In the genomic region with DNA sequence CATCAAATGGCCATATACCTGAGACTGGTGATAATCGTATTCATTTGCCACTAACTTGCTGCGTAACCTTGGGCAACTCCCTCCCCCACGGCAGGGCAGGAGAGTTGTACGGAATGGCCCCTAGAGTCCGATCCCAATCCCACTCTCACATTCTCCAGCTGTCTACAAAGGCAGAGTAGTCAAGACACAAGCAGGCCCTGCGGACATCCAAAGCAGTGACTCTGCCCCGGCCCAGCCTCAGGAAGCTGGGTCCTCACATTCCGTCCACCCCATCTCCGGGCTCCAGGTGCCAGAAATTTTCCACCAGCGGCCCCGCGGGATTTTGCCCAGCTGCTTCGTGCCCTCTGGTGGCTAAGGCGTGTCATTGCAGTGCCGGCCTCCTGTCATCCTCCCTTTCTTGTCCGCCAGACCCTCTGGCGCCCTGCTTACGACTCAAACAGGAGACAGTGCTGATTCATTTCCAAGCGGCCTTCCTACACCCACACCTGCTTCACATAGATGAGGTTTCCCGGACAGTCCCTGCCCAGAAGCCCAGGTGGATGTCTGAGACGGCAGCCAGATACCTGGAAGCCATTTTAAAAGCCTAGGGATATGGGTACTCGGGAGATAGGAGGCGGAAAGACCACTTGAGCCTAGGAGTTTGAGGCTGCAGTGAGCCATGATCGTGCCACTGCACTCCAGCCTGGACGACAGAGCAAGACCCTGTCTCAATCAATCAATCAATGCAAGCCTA, we compare ENCODE assay signal across 8 cellular contexts. TPM values are rescaled to one million over a fixed set of nuclear protein-coding genes. Genes with fewer than 3 reads are reported as not detected.
A peak's percentile ranks its signal among the peaks of the same experiment; 100 is the strongest.
DNase-seq lines count a peak whose midpoint lies in the region; ATAC-seq and TF ChIP-seq lines count a peak whose summit lies in the region.

No MANE protein-coding gene starts in this region.

- no peak overlapping the region for H3K27ac ChIP-seq in A673 (ENCODE audit: low read depth, low read length, poor library complexity, severe bottlenecking)

- CTCF ChIA-PET in A673 (lab: Charles Lee), result interaction anchor here (0.7 to 1.7 kb wide), 8 partner anchors 24 to 409 kb away, joined by 3 to 14 read pairs (median 4); partner anchors contain the start of gene S100A6

- peaks cover 26% of the 10 kb centered on the region for H3K4me1 ChIP-seq in A673 (ENCODE audit: insufficient read depth, low read length, poor library complexity, severe bottlenecking)

- H3K27me3 ChIP-seq in A673 (replicated peaks; ENCODE audit: insufficient read depth, low read depth, low read length, poor library complexity), result no peaks in the 10 kb centered on the region
- H3K27me3 ChIP-seq in kidney epithelial cell (ENCODE audit: control insufficient read depth, insufficient read depth, low read length), result no peaks in the 10 kb centered on the region

- H3K9me3 ChIP-seq in A673 (ENCODE audit: low read depth, low read length, poor library complexity, severe bottlenecking), result no peaks in the 10 kb centered on the region

- H3K36me3 ChIP-seq in A673 (ENCODE audit: insufficient read depth, low read length, poor library complexity, severe bottlenecking) (no peaks in the 10 kb centered on the region), kidney epithelial cell (ENCODE audit: control insufficient read depth, insufficient read depth, low read length) (no peaks in the 10 kb centered on the region)

- ATAC-seq in HG02642 (IDR thresholded peaks at IDR 0.05; ENCODE audit: poor library complexity, unreplicated experiment), result no peak

- TF ChIP-seq CTCF in A673 (conservative IDR thresholded peaks at IDR 0.05; ENCODE audit: low read depth, low read length) (peak; percentile 98), kidney epithelial cell (IDR thresholded peaks at IDR 0.05; ENCODE audit: insufficient read depth, low read length, poor library complexity, severe bottlenecking) (peak; percentile 98)

- DNase-seq in A673 (ENCODE audit: low spot score), result peak; percentile 91
- DNase-seq in GOT3 (lab: John Stamatoyannopoulos, UW), result peak; percentile 61
- DNase-seq in NCI-H345 (lab: John Stamatoyannopoulos, UW), result peak; percentile 96
- peak; percentile 84 for DNase-seq in activated CD4-positive, CD25-positive, alpha-beta regulatory T cell treated with anti-CD3 and anti-CD28 coated beads, Interleukin-2, amount 50 U/mL, for 72 hours
- peak; percentile 91 for DNase-seq in cerebellar cortex (ENCODE audit: low spot score)
- peak; percentile 76 for DNase-seq in kidney epithelial cell (ENCODE audit: low read depth)
- peak; percentile 61 to 68 for DNase-seq in stimulated activated CD4-positive, alpha-beta T cell treated with anti-CD3 and anti-CD28 coated beads, Interleukin-15, amount 100 ng/mL, for 1 hour (ENCODE audit: low read depth in 1 of 2, low spot score in 1 of 2)

- no peak overlapping the region for H3K4me3 ChIP-seq in A673 (ENCODE audit: low read depth, low read length, poor library complexity, severe bottlenecking)
- H3K4me3 ChIP-seq in kidney epithelial cell (ENCODE audit: low read depth, low read length), result no peak overlapping the region

- intact Hi-C loops in A673 (cut with micrococcal nuclease; ENCODE audit: unreplicated experiment), result loop anchor here (1.0 to 2.0 kb wide), 2 partner anchors 35 to 58 kb away; no protein-coding TSS in a partner anchor

- BruUV-seq in A673 (replicated peaks; lab: Mats Ljungman, UMichigan), result no TSS peak

- POLR2A ChIA-PET in A673 (lab: Charles Lee; ENCODE audit: low non-redundant PET), result interaction anchor here (0.6 kb wide), 1 partner anchor 765 kb away, joined by 7 read pairs; no protein-coding TSS in a partner anchor

RNA-seq across cellular contexts. Expression of gene S100A2, which starts 2.9 kb away (rescaled TPM):
- 2.4 and 4.5 TPM in 2 replicates for total RNA-seq in A673 (2021)
- 16.1 and 27.5 TPM in 2 replicates for total RNA-seq in kidney epithelial cell

RNA-seq across cellular contexts. Expression of gene S100A3, which starts 19.5 kb away (rescaled TPM):
- total RNA-seq in A673 (2021) (0.61 and 0.99 TPM in 2 replicates), kidney epithelial cell (5.8 and 12.0 TPM in 2 replicates)

RNA-seq across cellular contexts. Expression of gene S100A4, which starts 22.9 kb away (rescaled TPM):
- total RNA-seq in A673 (2021) (17.8 and 20.0 TPM in 2 replicates), kidney epithelial cell (2.7 and 7.1 TPM in 2 replicates)

RNA-seq across cellular contexts. Expression of gene S100A5, which starts 27.8 kb away (rescaled TPM):
- total RNA-seq in A673 (2021), result not detected in 2 replicates
- total RNA-seq in kidney epithelial cell, result 0.75 TPM in 1 of 2 replicates, not detected in the other

RNA-seq across cellular contexts. Expression of gene S100A6, which starts 32.7 kb away (rescaled TPM):
- 73.6 and 106 TPM in 2 replicates for total RNA-seq in A673 (2021)
- 754 and 920 TPM in 2 replicates for total RNA-seq in kidney epithelial cell
